In genomic region chr17:41811549-41812175, GRCh38 we compare ENCODE assay signal across 8 cellular contexts. TPM values are rescaled to one million over a fixed set of nuclear protein-coding genes. Genes with fewer than 3 reads are reported as not detected.
DNase-seq lines count a peak whose midpoint lies in the region; ATAC-seq, FAIRE-seq and TF ChIP-seq lines count a peak whose summit lies in the region.

Gene P3H4, minus strand, starts transcription at chr17:41811949. Its CDS starts 34 bp downstream, at chr17:41811915.

- ATAC-seq in GM18873 (IDR thresholded peaks at IDR 0.05; ENCODE audit: low FRiP score, unreplicated experiment) = peak; percentile 55
- peak; percentile 91 for ATAC-seq in activated T-helper 17 cell treated with anti-CD3 and anti-CD28 coated beads, Interleukin-2, amount 50 U/mL, for 72 hours (replicated peaks)
- ATAC-seq in naive thymus-derived CD4-positive, alpha-beta T cell = peak; percentile 94
- ATAC-seq in stimulated activated effector memory CD8-positive, alpha-beta T cell treated with anti-CD3 and anti-CD28 coated beads, Interleukin-12 subunit alpha, Interleukin-12 subunit beta, amount 100 ng/mL, for 72 hours = peak; percentile 90

- DNase-seq in HuH-7 (ENCODE audit: low spot score) (peak; percentile 92), RCC 7860 (ENCODE audit: low spot score) (peak; percentile 57), fibroblast of lung (ENCODE audit: low read depth in 2 of 2) (peak; percentile 80 to 81)
- peak; percentile 68 to 83 (median 79) for DNase-seq in naive thymus-derived CD4-positive, alpha-beta T cell
- DNase-seq in stimulated activated effector memory CD8-positive, alpha-beta T cell treated with anti-CD3 and anti-CD28 coated beads, Interleukin-12 subunit alpha, Interleukin-12 subunit beta, amount 100 ng/mL, for 72 hours (ENCODE audit: low spot score in 2 of 2) = peak; percentile 73 to 87

- peak within 1 kb of the TSS; percentile 65 for H3K27ac ChIP-seq in ACC112 (ENCODE audit: low read depth, low read length)
- peak within 1 kb of the TSS; percentile 77 for H3K27ac ChIP-seq in fibroblast of lung (ENCODE audit: insufficient read depth, low read length)
- peak within 1 kb of the TSS; percentile 48 for H3K27ac ChIP-seq in naive thymus-derived CD4-positive, alpha-beta T cell (ENCODE audit: low read depth, low read length)

- peak within 1 kb of the TSS; percentile 85 for H3K4me3 Mint-ChIP-seq in activated T-helper 17 cell treated with anti-CD3 and anti-CD28 coated beads, Interleukin-2, amount 50 U/mL, for 72 hours
- peak within 1 kb of the TSS; percentile 89 to 99 (median 94) for H3K4me3 Mint-ChIP-seq in naive thymus-derived CD4-positive, alpha-beta T cell
- peak within 1 kb of the TSS; percentile 91 for H3K4me3 Mint-ChIP-seq in stimulated activated effector memory CD8-positive, alpha-beta T cell treated with anti-CD3 and anti-CD28 coated beads, Interleukin-12 subunit alpha, Interleukin-12 subunit beta, amount 100 ng/mL, for 72 hours

- H2AFZ ChIP-seq in ACC112 (ENCODE audit: low read length, unreplicated experiment) (peak within 1 kb of the TSS; percentile 52), fibroblast of lung (ENCODE audit: low read length) (peak within 1 kb of the TSS; percentile 98)

- H3K4me3 ChIP-seq in ACC112 (ENCODE audit: low read depth, low read length) (peak within 1 kb of the TSS; percentile 79), fibroblast of lung (replicated peaks in 1 of 4; ENCODE audit: control extremely low read depth in 1 of 4, insufficient read depth in 1 of 4, low read depth in 3 of 4, low read length in 4 of 4) (peak within 1 kb of the TSS; percentile 89 to 99 (median 94))
- H3K4me3 ChIP-seq in naive thymus-derived CD4-positive, alpha-beta T cell (ENCODE audit: low read length) = peak within 1 kb of the TSS; percentile 81

- peaks cover 3% of the 10 kb centered on the region for H3K27me3 Mint-ChIP-seq in activated T-helper 17 cell treated with anti-CD3 and anti-CD28 coated beads, Interleukin-2, amount 50 U/mL, for 72 hours
- peaks cover 0 to 22% (median 0%) of the 10 kb centered on the region in 5 donors for H3K27me3 Mint-ChIP-seq in naive thymus-derived CD4-positive, alpha-beta T cell

- no peaks in the 10 kb centered on the region for H3K9me3 Mint-ChIP-seq in activated T-helper 17 cell treated with anti-CD3 and anti-CD28 coated beads, Interleukin-2, amount 50 U/mL, for 72 hours
- H3K9me3 Mint-ChIP-seq in naive thymus-derived CD4-positive, alpha-beta T cell = peaks cover 0 to 2% (median 0%) of the 10 kb centered on the region in 11 donors
- no peaks in the 10 kb centered on the region for H3K9me3 Mint-ChIP-seq in stimulated activated effector memory CD8-positive, alpha-beta T cell treated with anti-CD3 and anti-CD28 coated beads, Interleukin-12 subunit alpha, Interleukin-12 subunit beta, amount 100 ng/mL, for 72 hours

- peak within 1 kb of the TSS; percentile 98 for H3K4me2 ChIP-seq in fibroblast of lung (ENCODE audit: extremely low read depth, insufficient read depth, low read length)

- no peak for FAIRE-seq in RCC 7860 (lab: Jason Lieb, UNC)

- CTCF ChIA-PET in naive thymus-derived CD4-positive, alpha-beta T cell (lab: Charles Lee) = interaction anchor here (0.5 to 3.6 kb wide), 8 partner anchors 10 to 1409 kb away, joined by 3 to 19 read pairs (median 4); no protein-coding TSS in a partner anchor

- H3K27ac Mint-ChIP-seq in activated T-helper 17 cell treated with anti-CD3 and anti-CD28 coated beads, Interleukin-2, amount 50 U/mL, for 72 hours = peak within 1 kb of the TSS; percentile 73
- peak within 1 kb of the TSS in 7 of 9 donors; percentile 50 to 81 (median 68) for H3K27ac Mint-ChIP-seq in naive thymus-derived CD4-positive, alpha-beta T cell
- H3K27ac Mint-ChIP-seq in stimulated activated effector memory CD8-positive, alpha-beta T cell treated with anti-CD3 and anti-CD28 coated beads, Interleukin-12 subunit alpha, Interleukin-12 subunit beta, amount 100 ng/mL, for 72 hours = peak within 1 kb of the TSS; percentile 83

- no peaks in the 10 kb centered on the region for H4K20me1 ChIP-seq in fibroblast of lung (ENCODE audit: control insufficient read depth, extremely low read depth, insufficient read depth, low read length)

- H3K36me3 ChIP-seq in ACC112 (ENCODE audit: insufficient read depth, low read length) (no peaks in the 10 kb centered on the region), fibroblast of lung (ENCODE audit: control insufficient read depth, insufficient read depth, low read length) (peaks cover 7% of the 10 kb centered on the region)
- H3K36me3 ChIP-seq in naive thymus-derived CD4-positive, alpha-beta T cell (ENCODE audit: control insufficient read depth in 2 of 3, insufficient read depth in 3 of 3, low read length in 3 of 3) = no peaks in the 10 kb centered on the region

- POLR2A ChIA-PET in naive thymus-derived CD4-positive, alpha-beta T cell (lab: Charles Lee) = interaction anchor here (0.6 to 2.2 kb wide), 5 partner anchors 20 to 587 kb away, joined by 3 to 8 read pairs (median 3); partner anchors contain the start of genes EIF1 and KLHL11

- TF ChIP-seq CTCF in fibroblast of lung (conservative IDR thresholded peaks at IDR 0.05 in 1 of 2, IDR thresholded peaks at IDR 0.05 in 1 of 2; ENCODE audit: low read depth in 1 of 2, low read length in 2 of 2) = peak; percentile 49 to 58

- H3K4me1 Mint-ChIP-seq in activated T-helper 17 cell treated with anti-CD3 and anti-CD28 coated beads, Interleukin-2, amount 50 U/mL, for 72 hours = peaks cover 6% of the 10 kb centered on the region
- peaks cover 14 to 26% (median 21%) of the 10 kb centered on the region in 7 donors for H3K4me1 Mint-ChIP-seq in naive thymus-derived CD4-positive, alpha-beta T cell
- H3K4me1 Mint-ChIP-seq in stimulated activated effector memory CD8-positive, alpha-beta T cell treated with anti-CD3 and anti-CD28 coated beads, Interleukin-12 subunit alpha, Interleukin-12 subunit beta, amount 100 ng/mL, for 72 hours = peaks cover 33% of the 10 kb centered on the region

- intact Hi-C loops in naive thymus-derived CD4-positive, alpha-beta T cell (cut with micrococcal nuclease) = loop anchor here (1.0 to 2.0 kb wide), 6 partner anchors 25 to 123 kb away; partner anchors contain the start of genes ACLY (in 1 of the 2), EIF1 (in 1 of the 2), KLHL11 (in 1 of the 2) and NT5C3B (in 1 of the 2)

- H3K4me1 ChIP-seq in ACC112 (ENCODE audit: control insufficient read depth, insufficient read depth, low read length, unreplicated experiment) (peaks cover 23% of the 10 kb centered on the region), fibroblast of lung (ENCODE audit: control insufficient read depth, extremely low read depth, insufficient read depth, low read length) (peaks cover 14% of the 10 kb centered on the region)
- H3K4me1 ChIP-seq in naive thymus-derived CD4-positive, alpha-beta T cell (ENCODE audit: control insufficient read depth in 2 of 2, insufficient read depth in 2 of 2, low read length in 2 of 2) = peaks cover 10 to 16% of the 10 kb centered on the region in 2 donors

- H3K9me3 ChIP-seq in fibroblast of lung (ENCODE audit: control insufficient read depth, insufficient read depth, low read depth, low read length) = no peaks in the 10 kb centered on the region
- H3K9me3 ChIP-seq in naive thymus-derived CD4-positive, alpha-beta T cell (ENCODE audit: control insufficient read depth in 2 of 3, low read length in 3 of 3) = no peaks in the 10 kb centered on the region

- no peaks in the 10 kb centered on the region for H3K27me3 ChIP-seq in ACC112 (ENCODE audit: insufficient read depth, low read length)
- H3K27me3 ChIP-seq in fibroblast of lung (ENCODE audit: control insufficient read depth, insufficient read depth, low read length) = no peaks in the 10 kb centered on the region
- no peaks in the 10 kb centered on the region for H3K27me3 ChIP-seq in naive thymus-derived CD4-positive, alpha-beta T cell (ENCODE audit: control insufficient read depth in 2 of 2, insufficient read depth in 2 of 2, low read length in 2 of 2)

- no peaks in the 10 kb centered on the region for H3K36me3 Mint-ChIP-seq in activated T-helper 17 cell treated with anti-CD3 and anti-CD28 coated beads, Interleukin-2, amount 50 U/mL, for 72 hours (ENCODE audit: low read depth)
- peaks cover 0 to 4% (median 0%) of the 10 kb centered on the region in 5 donors for H3K36me3 Mint-ChIP-seq in naive thymus-derived CD4-positive, alpha-beta T cell
- H3K36me3 Mint-ChIP-seq in stimulated activated effector memory CD8-positive, alpha-beta T cell treated with anti-CD3 and anti-CD28 coated beads, Interleukin-12 subunit alpha, Interleukin-12 subunit beta, amount 100 ng/mL, for 72 hours = no peaks in the 10 kb centered on the region

- peak within 1 kb of the TSS; percentile 71 for H3K9ac ChIP-seq in fibroblast of lung (ENCODE audit: insufficient read depth, low read length)

- H3K79me2 ChIP-seq in ACC112 (ENCODE audit: control insufficient read depth, insufficient read depth, low read length, unreplicated experiment) (peaks cover 52% of the 10 kb centered on the region), fibroblast of lung (ENCODE audit: control insufficient read depth, insufficient read depth, low read length) (peaks cover 42% of the 10 kb centered on the region)

RNA-seq across cellular contexts. Expression of gene P3H4, which starts in this region (rescaled TPM):
- total RNA-seq in activated T-helper 17 cell treated with anti-CD3 and anti-CD28 coated beads, Interleukin-2, amount 50 U/mL, for 72 hours = under 1 TPM; 0.64 to 0.89 TPM
- total RNA-seq in fibroblast of lung = 36.8 and 42.1 TPM in 2 replicates
- 29.1 and 37.0 TPM in 2 replicates for polyA plus RNA-seq in fibroblast of lung
- 30.8 and 43.3 TPM in 2 replicates for polyA plus RNA-seq in fibroblast of lung (2012)
- 23.6 and 31.5 TPM in 2 replicates for polyA minus RNA-seq in fibroblast of lung (ENCODE audit: low replicate concordance)
- total RNA-seq in naive thymus-derived CD4-positive, alpha-beta T cell = 1 to 10 TPM; 3.6 to 7.0 (median 5.3) TPM
- polyA plus RNA-seq in naive thymus-derived CD4-positive, alpha-beta T cell = 1 to 10 TPM; 3.5 to 6.5 TPM

Comparison
In these comparisons a context has a peak if more than half of its experiments do, and no peak if none do; other contexts are left out.
1. Peak in every context shown above with its lines: DNase-seq, ATAC-seq, H3K4me3 ChIP-seq and H3K27ac ChIP-seq.
2. Peak in ATAC-seq in activated T-helper 17 cell treated with anti-CD3 and anti-CD28 coated beads, Interleukin-2, amount 50 U/mL, for 72 hours; RNA of the gene not detected or under 1 TPM.